Comparison of ENCODE assay signal across 32 cellular contexts in the genomic region with DNA sequence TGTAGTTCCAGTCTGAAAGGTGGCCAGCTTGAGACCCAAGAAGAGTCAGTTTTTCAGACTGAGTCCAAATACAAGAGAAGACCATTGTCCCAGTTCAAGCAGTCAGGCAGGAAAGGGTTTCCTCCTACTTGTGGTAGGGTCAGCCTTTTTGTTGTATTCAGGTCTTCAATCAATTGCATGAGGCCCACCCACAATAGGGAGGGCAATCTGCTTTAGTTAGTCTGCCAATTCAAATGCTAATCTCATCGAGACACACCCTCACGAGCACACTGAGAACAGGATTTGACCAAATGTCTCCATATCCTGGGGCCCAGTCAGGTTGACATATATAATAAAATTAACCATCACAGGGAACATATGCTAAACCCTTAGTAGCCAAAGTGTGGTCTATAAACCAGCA.
"Had no signal": no experiment of that assay in that cellular context is flagged by ENCODE, and none has a peak within 500 bp of the region (broad histone marks: within the 10 kb centered on the region; RNA-seq: fewer than 3 reads in every experiment).

No MANE protein-coding gene starts in this region.

- H3K9ac ChIP-seq: SK-N-SH had no signal

- H3K4me2 ChIP-seq: SK-N-SH had no signal

- H3K9me3 ChIP-seq: Peyer's patch, SJSA1, SK-N-SH had no signal

- H3K4me3 ChIP-seq: Peyer's patch, SJSA1 had no signal

- H3K4me1 ChIP-seq: Peyer's patch, SJSA1 had no signal

- H3K36me3 ChIP-seq: Peyer's patch, SJSA1 had no signal

- H3K27ac Mint-ChIP-seq: activated CD4-positive, alpha-beta memory T cell treated with anti-CD3 and anti-CD28 coated beads, Interleukin-2, amount 10 ng/mL, durations not matched to agents 7 days and 5 days; activated CD4-positive, alpha-beta T cell treated with anti-CD3 and anti-CD28 coated beads for 36 hours; activated CD4-positive, alpha-beta T cell treated with anti-CD3 and anti-CD28 coated beads, Interleukin-2, amount 10 ng/mL, durations not matched to agents 7 days and 5 days; activated CD8-positive, alpha-beta memory T cell treated with anti-CD3 and anti-CD28 coated beads, Interleukin-2, amount 10 ng/mL, durations not matched to agents 7 days and 5 days; activated naive CD4-positive, alpha-beta T cell treated with anti-CD3 and anti-CD28 coated beads, Interleukin-2, amount 10 ng/mL, durations not matched to agents 7 days and 5 days; activated naive CD8-positive, alpha-beta T cell; activated naive CD8-positive, alpha-beta T cell treated with anti-CD3 and anti-CD28 coated beads, Interleukin-2, amount 50 U/mL, for 24 hours; brain; T-helper 1 cell treated with Interleukin-12 subunit alpha and Interleukin-12 subunit beta and Interleukin-4 antibody, amounts not matched to agents 30 μg/mL and 1 μg/mL, for 36 hours; T-helper 2 cell treated with Interferon-gamma antibody and Interleukin-4, amounts not matched to agents 5 μg/mL and 100 μg/mL, for 36 hours had no signal

- H3K27me3 Mint-ChIP-seq: activated CD4-positive, alpha-beta memory T cell treated with anti-CD3 and anti-CD28 coated beads, Interleukin-2, amount 10 ng/mL, durations not matched to agents 7 days and 5 days; activated CD4-positive, alpha-beta T cell treated with anti-CD3 and anti-CD28 coated beads for 36 hours; activated naive CD4-positive, alpha-beta T cell treated with anti-CD3 and anti-CD28 coated beads, Interleukin-2, amount 10 ng/mL, durations not matched to agents 7 days and 5 days; activated naive CD8-positive, alpha-beta T cell had no signal

- H3K36me3 Mint-ChIP-seq: activated CD8-positive, alpha-beta memory T cell treated with anti-CD3 and anti-CD28 coated beads, Interleukin-2, amount 10 ng/mL, durations not matched to agents 7 days and 5 days; activated naive CD4-positive, alpha-beta T cell treated with anti-CD3 and anti-CD28 coated beads, Interleukin-2, amount 10 ng/mL, durations not matched to agents 7 days and 5 days; activated naive CD8-positive, alpha-beta T cell; brain had no signal

- H3K4me3 Mint-ChIP-seq: activated CD4-positive, alpha-beta memory T cell treated with anti-CD3 and anti-CD28 coated beads, Interleukin-2, amount 10 ng/mL, durations not matched to agents 7 days and 5 days; activated CD4-positive, alpha-beta T cell treated with anti-CD3 and anti-CD28 coated beads for 36 hours; activated CD4-positive, alpha-beta T cell treated with anti-CD3 and anti-CD28 coated beads, Interleukin-2, amount 10 ng/mL, durations not matched to agents 7 days and 5 days; activated CD8-positive, alpha-beta memory T cell treated with anti-CD3 and anti-CD28 coated beads, Interleukin-2, amount 10 ng/mL, durations not matched to agents 7 days and 5 days; activated naive CD4-positive, alpha-beta T cell treated with anti-CD3 and anti-CD28 coated beads, Interleukin-2, amount 10 ng/mL, durations not matched to agents 7 days and 5 days; activated naive CD8-positive, alpha-beta T cell; activated naive CD8-positive, alpha-beta T cell treated with anti-CD3 and anti-CD28 coated beads, Interleukin-2, amount 50 U/mL, for 24 hours; brain; T-helper 1 cell treated with Interleukin-12 subunit alpha and Interleukin-12 subunit beta and Interleukin-4 antibody, amounts not matched to agents 30 μg/mL and 1 μg/mL, for 36 hours; T-helper 2 cell treated with Interferon-gamma antibody and Interleukin-4, amounts not matched to agents 5 μg/mL and 100 μg/mL, for 36 hours had no signal

- H3K27ac ChIP-seq: Peyer's patch, SJSA1 had no signal

- H3K27me3 ChIP-seq: Peyer's patch, SJSA1 had no signal

- H3K9me3 Mint-ChIP-seq: activated CD4-positive, alpha-beta memory T cell treated with anti-CD3 and anti-CD28 coated beads, Interleukin-2, amount 10 ng/mL, durations not matched to agents 7 days and 5 days; activated CD4-positive, alpha-beta T cell treated with anti-CD3 and anti-CD28 coated beads, Interleukin-2, amount 10 ng/mL, durations not matched to agents 7 days and 5 days; activated naive CD4-positive, alpha-beta T cell treated with anti-CD3 and anti-CD28 coated beads, Interleukin-2, amount 10 ng/mL, durations not matched to agents 7 days and 5 days; activated naive CD8-positive, alpha-beta T cell treated with anti-CD3 and anti-CD28 coated beads, Interleukin-2, amount 50 U/mL, for 24 hours; T-helper 1 cell treated with Interleukin-12 subunit alpha and Interleukin-12 subunit beta and Interleukin-4 antibody, amounts not matched to agents 30 μg/mL and 1 μg/mL, for 36 hours; T-helper 2 cell treated with Interferon-gamma antibody and Interleukin-4, amounts not matched to agents 5 μg/mL and 100 μg/mL, for 36 hours had no signal

- H3K4me1 Mint-ChIP-seq: activated CD4-positive, alpha-beta memory T cell treated with anti-CD3 and anti-CD28 coated beads, Interleukin-2, amount 10 ng/mL, durations not matched to agents 7 days and 5 days; activated CD4-positive, alpha-beta T cell treated with anti-CD3 and anti-CD28 coated beads for 36 hours; activated CD4-positive, alpha-beta T cell treated with anti-CD3 and anti-CD28 coated beads, Interleukin-2, amount 10 ng/mL, durations not matched to agents 7 days and 5 days; activated CD8-positive, alpha-beta memory T cell treated with anti-CD3 and anti-CD28 coated beads, Interleukin-2, amount 10 ng/mL, durations not matched to agents 7 days and 5 days; activated naive CD4-positive, alpha-beta T cell treated with anti-CD3 and anti-CD28 coated beads, Interleukin-2, amount 10 ng/mL, durations not matched to agents 7 days and 5 days; activated naive CD8-positive, alpha-beta T cell treated with anti-CD3 and anti-CD28 coated beads, Interleukin-2, amount 50 U/mL, for 24 hours; brain had no signal

- DNase-seq: activated CD4-positive, alpha-beta memory T cell treated with anti-CD3 and anti-CD28 coated beads, Interleukin-2, amount 10 ng/mL, durations not matched to agents 7 days and 5 days; activated CD4-positive, alpha-beta T cell treated with anti-CD3 and anti-CD28 coated beads for 36 hours; activated CD4-positive, alpha-beta T cell treated with anti-CD3 and anti-CD28 coated beads, Interleukin-2, amount 10 ng/mL, durations not matched to agents 7 days and 5 days; activated CD8-positive, alpha-beta memory T cell treated with anti-CD3 and anti-CD28 coated beads for 24 hours; activated CD8-positive, alpha-beta memory T cell treated with anti-CD3 and anti-CD28 coated beads, Interleukin-2, amount 10 ng/mL, durations not matched to agents 7 days and 5 days; activated CD8-positive, alpha-beta memory T cell treated with anti-CD3 and anti-CD28 coated beads, Interleukin-2, amount 50 U/mL, for 48 hours; activated effector memory CD4-positive, alpha-beta T cell treated with Interleukin-2 at 50 U/mL for 16 hours; activated naive CD4-positive, alpha-beta T cell treated with anti-CD3 and anti-CD28 coated beads, Interleukin-2, amount 10 ng/mL, durations not matched to agents 7 days and 5 days; activated naive CD8-positive, alpha-beta T cell treated with anti-CD3 and anti-CD28 coated beads, Interleukin-2, amount 50 U/mL, for 24 hours; activated T-cell treated with anti-CD3 and anti-CD28 coated beads, Interleukin-2, amount 50 U/mL, for 48 hours; anterior cingulate cortex; Karpas-422; NCI-H1105; NCI-H1417 treated with DMSO at 0.1 percent for 48 hours; NCI-H187 treated with DMSO at 0.1 percent for 48 hours; NCI-H2081; NCI-H2171 treated with DMSO at 0.1 percent for 48 hours; NCI-H2227 treated with DMSO at 0.1 percent for 48 hours; NCI-H446; NCI-H510A treated with DMSO at 0.1 percent for 48 hours; NCI-H526 treated with DMSO at 0.1 percent for 48 hours; NCI-H774; PC-3; Peyer's patch; RPMI8226; SHP77 treated with DMSO at 0.1 percent for 48 hours; SK-N-SH had no signal
